In the genomic region with DNA sequence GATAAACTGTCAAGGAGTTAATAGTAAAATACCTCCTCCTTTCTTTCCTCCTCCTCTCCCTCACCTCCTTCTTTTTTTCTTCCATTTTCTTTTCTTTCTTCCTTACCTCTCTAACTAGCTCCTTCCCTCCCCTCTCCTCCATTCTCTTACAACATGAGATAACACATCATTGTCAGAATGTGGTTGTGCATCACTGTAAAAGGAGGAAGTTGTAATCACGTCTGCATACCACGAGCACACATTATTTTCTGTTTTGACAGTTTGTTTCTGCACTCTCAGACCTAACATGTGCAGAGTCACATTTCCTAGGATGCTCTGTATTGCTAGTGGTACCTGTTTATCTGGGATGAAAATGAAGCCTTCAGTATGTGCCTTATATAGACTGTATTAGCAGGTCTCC, we compare ENCODE assay signal across 19 cellular contexts. TPM values are rescaled to one million over a fixed set of nuclear protein-coding genes. Genes with fewer than 3 reads are reported as not detected.
A peak's percentile ranks its signal among the peaks of the same experiment; 100 is the strongest.
DNase-seq lines count a peak whose midpoint lies in the region; ATAC-seq and TF ChIP-seq lines count a peak whose summit lies in the region.
"Had no signal": no experiment of that assay in that cellular context is flagged by ENCODE, and none has a peak within 500 bp of the region (broad histone marks: within the 10 kb centered on the region; RNA-seq: fewer than 3 reads in every experiment).

No MANE protein-coding gene starts in this region.

- DNase-seq in NOMO-1 treated with DMSO at 0.1 percent for 48 hours (lab: John Stamatoyannopoulos, UW; ENCODE audit: unreplicated experiment) (peak; percentile 24), NOMO-1 treated with dmso at 0.1 percent for 144 hours (lab: John Stamatoyannopoulos, UW; ENCODE audit: unreplicated experiment) (no peak), MV-4-11 (lab: John Stamatoyannopoulos, UW) (peak; percentile 15), amniotic epithelial cell (ENCODE audit: low read depth) (peak; percentile 92), osteocyte (ENCODE audit: extremely low spot score, unreplicated experiment) (no peak), endothelial cell (ENCODE audit: low spot score) (no peak), NCI-H526 treated with DMSO at 0.1 percent for 48 hours (lab: John Stamatoyannopoulos, UW) (no peak)
- DNase-seq in stimulated activated naive CD8-positive, alpha-beta T cell treated with anti-CD3 and anti-CD28 coated beads, Interleukin-15, amount 100 ng/mL, for 72 hours, result no peak
- DNase-seq: BE2C; CD4-positive, alpha-beta T cell; GM23248; NCI-H1105; NCI-H1694 treated with DMSO at 0.1 percent for 48 hours; NCI-H345 had no signal

- H3K4me3 Mint-ChIP-seq in osteocyte (ENCODE audit: unreplicated experiment) (no peak overlapping the region), endothelial cell (ENCODE audit: unreplicated experiment) (no peak overlapping the region)
- H3K4me3 Mint-ChIP-seq in stimulated activated naive CD8-positive, alpha-beta T cell treated with anti-CD3 and anti-CD28 coated beads, Interleukin-15, amount 100 ng/mL, for 72 hours, result no peak overlapping the region
- H3K4me3 Mint-ChIP-seq: CD4-positive, alpha-beta T cell had no signal

- H3K9me3 Mint-ChIP-seq in osteocyte (ENCODE audit: unreplicated experiment), result no peaks in the 10 kb centered on the region
- no peaks in the 10 kb centered on the region for H3K9me3 Mint-ChIP-seq in stimulated activated naive CD8-positive, alpha-beta T cell treated with anti-CD3 and anti-CD28 coated beads, Interleukin-15, amount 100 ng/mL, for 72 hours
- H3K9me3 Mint-ChIP-seq in endothelial cell (ENCODE audit: unreplicated experiment), result no peaks in the 10 kb centered on the region
- H3K9me3 Mint-ChIP-seq: CD4-positive, alpha-beta T cell had no signal

- TF ChIP-seq CTCF in osteocyte (IDR thresholded peaks at IDR 0.05), result no peak
- TF ChIP-seq CTCF in endothelial cell (IDR thresholded peaks at IDR 0.05; ENCODE audit: unreplicated experiment), result no peak

- no peaks in the 10 kb centered on the region for H3K27me3 Mint-ChIP-seq in osteocyte (ENCODE audit: unreplicated experiment)
- no peaks in the 10 kb centered on the region for H3K27me3 Mint-ChIP-seq in stimulated activated naive CD8-positive, alpha-beta T cell treated with anti-CD3 and anti-CD28 coated beads, Interleukin-15, amount 100 ng/mL, for 72 hours
- no peaks in the 10 kb centered on the region for H3K27me3 Mint-ChIP-seq in endothelial cell (ENCODE audit: unreplicated experiment)

- H3K36me3 Mint-ChIP-seq in osteocyte (ENCODE audit: unreplicated experiment), result peaks cover 10% of the 10 kb centered on the region
- no peaks in the 10 kb centered on the region for H3K36me3 Mint-ChIP-seq in endothelial cell (ENCODE audit: low read depth, unreplicated experiment)

- no peak for ATAC-seq in stimulated activated naive CD8-positive, alpha-beta T cell treated with anti-CD3 and anti-CD28 coated beads, Interleukin-15, amount 100 ng/mL, for 72 hours
- ATAC-seq: HCT116, K562, Panc1 had no signal

- H3K27ac Mint-ChIP-seq in osteocyte (ENCODE audit: unreplicated experiment) (peak overlapping the region; percentile 85), endothelial cell (ENCODE audit: unreplicated experiment) (no peak overlapping the region)
- no peak overlapping the region for H3K27ac Mint-ChIP-seq in stimulated activated naive CD8-positive, alpha-beta T cell treated with anti-CD3 and anti-CD28 coated beads, Interleukin-15, amount 100 ng/mL, for 72 hours
- H3K27ac Mint-ChIP-seq: CD4-positive, alpha-beta T cell had no signal

- peaks cover 62% of the 10 kb centered on the region for H3K4me1 Mint-ChIP-seq in osteocyte (ENCODE audit: unreplicated experiment)
- no peaks in the 10 kb centered on the region for H3K4me1 Mint-ChIP-seq in stimulated activated naive CD8-positive, alpha-beta T cell treated with anti-CD3 and anti-CD28 coated beads, Interleukin-15, amount 100 ng/mL, for 72 hours
- H3K4me1 Mint-ChIP-seq in endothelial cell (ENCODE audit: unreplicated experiment), result no peaks in the 10 kb centered on the region

RNA-seq across cellular contexts. Expression of a gene that starts 9.1 kb away (rescaled TPM):
- total RNA-seq in osteocyte (45.6 and 55.6 TPM in 2 replicates), endothelial cell (ENCODE audit: unreplicated experiment) (8.1 TPM)
- total RNA-seq: CD4-positive, alpha-beta T cell; G401; T-helper 1 cell treated with Interleukin-12 subunit alpha and Interleukin-12 subunit beta and Interleukin-4 antibody, amounts not matched to agents 30 ng/mL and 1 ng/mL, for 36 hours had no signal

Comparison
In these comparisons a context has a peak if more than half of its experiments do, and no peak if none do; other contexts are left out.
1. DNase-seq: peak in NOMO-1 treated with DMSO at 0.1 percent for 48 hours (single experiment), MV-4-11 (single experiment) and amniotic epithelial cell (single experiment); none in NOMO-1 treated with dmso at 0.1 percent for 144 hours (single experiment), osteocyte (single experiment), stimulated activated naive CD8-positive, alpha-beta T cell treated with anti-CD3 and anti-CD28 coated beads, Interleukin-15, amount 100 ng/mL, for 72 hours (0 of 2), endothelial cell (single experiment) and NCI-H526 treated with DMSO at 0.1 percent for 48 hours (single experiment).